Comparison of ENCODE assay signal across 22 cellular contexts in genomic region chr16:2489581-2489980, GRCh38. TPM values are rescaled to one million over a fixed set of nuclear protein-coding genes. Genes with fewer than 3 reads are reported as not detected.
"Had no signal": no experiment of that assay in that cellular context is flagged by ENCODE, and none has a peak within 500 bp of the region (broad histone marks: within the 10 kb centered on the region; RNA-seq: fewer than 3 reads in every experiment).

No MANE protein-coding gene starts in this region.

- DNase-seq: hippocampal formation; left colon; left lung; lower lobe of right lung; mammary epithelial cell; mesenchymal stem cell; naive thymus-derived CD8-positive, alpha-beta T cell; nephron progenitor cell; psoas muscle; right lobe of liver; stimulated activated CD4-positive, alpha-beta T cell treated with anti-CD3 and anti-CD28 coated beads, Interleukin-1b, Interleukin-23, amount 100 ng/mL, for 48 hours; stimulated activated CD4-positive, alpha-beta T cell treated with anti-CD3 and anti-CD28 coated beads, Interleukin-2, amount 100 ng/mL, for 48 hours; stimulated activated CD4-positive, alpha-beta T cell treated with anti-CD3 and anti-CD28 coated beads, Interleukin-4, amount 100 ng/mL, for 4 hours; stimulated activated CD8-positive, alpha-beta memory T cell treated with anti-CD3 and anti-CD28 coated beads, Interleukin-4, amount 100 ng/mL, for 48 hours; stimulated activated naive CD4-positive, alpha-beta T cell treated with Interleukin-2 at 50 U/mL for 16 hours; stimulated activated naive CD8-positive, alpha-beta T cell treated with anti-CD3 and anti-CD28 coated beads, Interleukin-15, amount 100 ng/mL, for 72 hours; testis; thyroid gland; transverse colon had no signal

- H3K36me3 Mint-ChIP-seq: neural progenitor cell; stimulated activated memory B cell treated with anti-CD40 and anti-IgM and Interleukin-4, amounts not matched to agents 10 μg/mL and 1 μg/mL and 100 μg/mL, for 72 hours had no signal

- H3K27ac Mint-ChIP-seq: naive thymus-derived CD8-positive, alpha-beta T cell; nephron progenitor cell; neural progenitor cell; stimulated activated memory B cell treated with anti-CD40 and anti-IgM and Interleukin-4, amounts not matched to agents 10 μg/mL and 1 μg/mL and 100 μg/mL, for 72 hours had no signal

- ATAC-seq: left colon; left lung; lower lobe of right lung; naive thymus-derived CD8-positive, alpha-beta T cell; psoas muscle; right lobe of liver; stimulated activated memory B cell treated with anti-CD40 and anti-IgM and Interleukin-4, amounts not matched to agents 10 μg/mL and 1 μg/mL and 100 μg/mL, for 72 hours; stimulated activated naive CD8-positive, alpha-beta T cell treated with anti-CD3 and anti-CD28 coated beads, Interleukin-15, amount 100 ng/mL, for 72 hours had no signal

- H3K27me3 Mint-ChIP-seq: naive thymus-derived CD8-positive, alpha-beta T cell; stimulated activated memory B cell treated with anti-CD40 and anti-IgM and Interleukin-4, amounts not matched to agents 10 μg/mL and 1 μg/mL and 100 μg/mL, for 72 hours; stimulated activated naive CD8-positive, alpha-beta T cell treated with anti-CD3 and anti-CD28 coated beads, Interleukin-15, amount 100 ng/mL, for 72 hours had no signal

- H3K4me3 Mint-ChIP-seq: naive thymus-derived CD8-positive, alpha-beta T cell; nephron progenitor cell; neural progenitor cell; stimulated activated memory B cell treated with anti-CD40 and anti-IgM and Interleukin-4, amounts not matched to agents 10 μg/mL and 1 μg/mL and 100 μg/mL, for 72 hours; stimulated activated naive CD8-positive, alpha-beta T cell treated with anti-CD3 and anti-CD28 coated beads, Interleukin-15, amount 100 ng/mL, for 72 hours had no signal

- H3K9me3 Mint-ChIP-seq: naive thymus-derived CD8-positive, alpha-beta T cell; nephron progenitor cell; neural progenitor cell; stimulated activated memory B cell treated with anti-CD40 and anti-IgM and Interleukin-4, amounts not matched to agents 10 μg/mL and 1 μg/mL and 100 μg/mL, for 72 hours; stimulated activated naive CD8-positive, alpha-beta T cell treated with anti-CD3 and anti-CD28 coated beads, Interleukin-15, amount 100 ng/mL, for 72 hours had no signal

RNA-seq across cellular contexts. Expression of gene NTN3, which starts 18.5 kb away (rescaled TPM):
- total RNA-seq: left colon; naive thymus-derived CD8-positive, alpha-beta T cell; transverse colon; upper lobe of left lung had no signal
